37 cellular contexts compared by ENCODE assay signal in the genomic region with DNA sequence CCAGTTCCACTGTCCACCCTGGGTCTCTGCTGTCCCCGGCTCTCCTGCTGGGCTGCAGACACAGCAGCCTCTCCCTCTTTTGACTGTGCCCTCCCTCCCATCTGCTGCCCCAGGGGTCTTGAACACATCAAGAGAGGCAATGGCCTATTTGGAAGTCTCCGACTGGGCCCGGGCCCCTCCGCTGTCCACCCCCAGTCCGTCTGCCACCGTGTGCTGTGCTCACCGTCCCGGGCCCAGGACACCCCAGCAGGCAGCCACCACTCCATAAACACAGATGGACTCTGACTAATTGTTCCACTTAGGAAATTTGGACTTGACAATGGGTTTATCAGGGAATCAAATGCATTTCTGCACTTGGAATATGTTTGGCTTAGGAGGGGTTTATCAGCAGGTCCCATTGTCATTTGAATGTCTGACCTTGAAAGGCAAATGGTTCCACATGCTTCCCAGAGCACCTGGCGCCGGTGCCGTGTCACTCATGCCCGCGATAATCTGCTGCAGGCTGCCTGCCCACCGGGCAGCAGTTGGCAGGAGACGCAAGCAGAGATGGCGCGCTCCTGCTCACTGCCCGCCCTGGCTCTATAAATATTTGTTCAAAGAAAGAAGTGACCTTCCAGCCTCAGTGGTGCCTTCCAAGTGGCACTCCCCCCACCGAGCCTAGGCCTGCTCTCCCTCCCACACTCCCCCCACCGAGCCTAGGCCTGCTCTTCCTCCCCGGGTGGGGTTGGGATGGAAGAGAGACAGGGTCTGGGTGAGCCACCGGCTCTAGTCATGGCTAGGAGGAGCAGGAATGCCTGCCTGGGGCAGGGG. TPM values are rescaled to one million over a fixed set of nuclear protein-coding genes. Genes with fewer than 3 reads are reported as not detected.
A peak's percentile ranks its signal among the peaks of the same experiment; 100 is the strongest.
DNase-seq lines count a peak whose midpoint lies in the region; ATAC-seq, FAIRE-seq and TF ChIP-seq lines count a peak whose summit lies in the region.
"Had no signal": no experiment of that assay in that cellular context is flagged by ENCODE, and none has a peak within 500 bp of the region (broad histone marks: within the 10 kb centered on the region; RNA-seq: fewer than 3 reads in every experiment).

No MANE protein-coding gene starts in this region.

- TF ChIP-seq CTCF in heart left ventricle (IDR thresholded peaks at IDR 0.05) (no peak), pancreas (IDR thresholded peaks at IDR 0.05) (no peak)

- 48 to 69% (median 58%) methylated on average over 19 to 22 of the region's 22 CpGs for WGBS in heart left ventricle, 4 donors
- WGBS in pancreas, 2 donors: 23 to 27% methylated on average over 22 of the region's 22 CpGs

- DNase-seq in NCI-H146 (lab: John Stamatoyannopoulos, UW): peak; percentile 45
- no peak for DNase-seq in NCI-H146 treated with DMSO at 0.1 percent for 48 hours (lab: John Stamatoyannopoulos, UW; ENCODE audit: unreplicated experiment)
- DNase-seq in NCI-H2029 treated with DMSO at 0.1 percent for 48 hours (lab: John Stamatoyannopoulos, UW): peak; percentile 32
- DNase-seq in heart left ventricle: peak; percentile 54 to 79 (median 78)
- DNase-seq in pancreas: peak; percentile 70 to 88 (median 80)
- DNase-seq in H4 (ENCODE audit: low spot score): no peak
- DNase-seq in erythroblast (lab: John Stamatoyannopoulos, UW): no peak
- DNase-seq: 8988T; activated CD4-positive, alpha-beta memory T cell treated with anti-CD3 and anti-CD28 coated beads for 36 hours; activated CD4-positive, alpha-beta T cell treated with anti-CD3 and anti-CD28 coated beads for 1 hour; activated CD8-positive, alpha-beta memory T cell treated with anti-CD3 and anti-CD28 coated beads, Interleukin-2, amount 50 U/mL, for 4 hours; activated naive CD4-positive, alpha-beta T cell; activated naive CD8-positive, alpha-beta T cell treated with anti-CD3 and anti-CD28 coated beads, Interleukin-2, amount 50 U/mL, for 24 hours; central memory CD4-positive, alpha-beta T cell; endodermal cell; GDM1; GM23248; head of caudate nucleus; HFFc6; NCI-H1105; NCI-H2081 treated with DMSO at 0.1 percent for 48 hours; nucleus accumbens; retina; SHP77 treated with DMSO at 0.1 percent for 48 hours; stimulated activated CD4-positive, alpha-beta T cell treated with anti-CD3 and anti-CD28 coated beads, Interleukin-2, amount 100 ng/mL, for 24 hours; stimulated activated naive CD8-positive, alpha-beta T cell treated with anti-CD3 and anti-CD28 coated beads, Interleukin-15, amount 100 ng/mL, for 72 hours; uterus had no signal

- H3K36me3 ChIP-seq in heart left ventricle (no peaks in the 10 kb centered on the region), pancreas (no peaks in the 10 kb centered on the region)
- H3K36me3 ChIP-seq: uterus had no signal

- H3K4me1 ChIP-seq in heart left ventricle: peaks cover 0 to 25% (median 3%) of the 10 kb centered on the region in 12 donors
- H3K4me1 ChIP-seq in pancreas: peaks cover 6 to 21% (median 12%) of the 10 kb centered on the region in 3 donors

- H3K27ac ChIP-seq in heart left ventricle: peak overlapping the region in 6 of 12 donors; percentile 10 to 68 (median 28)
- H3K27ac ChIP-seq in pancreas: peak overlapping the region in 1 of 4 donors; percentile 46
- H3K27ac ChIP-seq: C4-2B, GM23248, uterus had no signal

- no peak for TF ChIP-seq POLR2A in heart left ventricle (IDR thresholded peaks at IDR 0.05)
- TF ChIP-seq POLR2A in erythroblast (IDR thresholded peaks at IDR 0.05; ENCODE audit: low read length): no peak

- H3K27me3 ChIP-seq in heart left ventricle: peaks cover 18 to 48% (median 21%) of the 10 kb centered on the region in 9 donors
- no peaks in the 10 kb centered on the region for H3K27me3 ChIP-seq in pancreas

- ATAC-seq in heart left ventricle (peak; percentile 87 to 90 (median 90)), pancreas (peak; percentile 80 to 93 (median 88)), GM19351 (IDR thresholded peaks at IDR 0.05; ENCODE audit: unreplicated experiment) (no peak)
- ATAC-seq: activated naive CD8-positive, alpha-beta T cell treated with anti-CD3 and anti-CD28 coated beads, Interleukin-2, amount 50 U/mL, for 24 hours; esophagus mucosa; naive thymus-derived CD4-positive, alpha-beta T cell; stimulated activated naive CD8-positive, alpha-beta T cell treated with anti-CD3 and anti-CD28 coated beads, Interleukin-15, amount 100 ng/mL, for 72 hours had no signal

- H3K9me3 ChIP-seq in heart left ventricle: no peaks in the 10 kb centered on the region
- no peaks in the 10 kb centered on the region for H3K9me3 ChIP-seq in pancreas
- H3K9me3 ChIP-seq: uterus had no signal

- intact Hi-C loops in heart left ventricle (cut with DNase I) (no loop called here), pancreas (cut with DNase I) (no loop called here)

- no peak overlapping the region for H3K4me3 ChIP-seq in heart left ventricle
- no peak overlapping the region for H3K4me3 ChIP-seq in pancreas
- H3K4me3 ChIP-seq: GM23248, lung, uterus had no signal

- FAIRE-seq in pancreas (lab: Jason Lieb, UNC): no peak

RNA-seq across cellular contexts. Expression of a gene that starts 18.8 kb away (rescaled TPM):
- under 1 TPM in 2 of 9 donors, not detected in 7; 0.16 to 0.50 TPM for total RNA-seq in heart left ventricle
- polyA plus RNA-seq in heart left ventricle: under 1 TPM; 0.04 to 0.11 TPM
- not detected for total RNA-seq in pancreas
- polyA plus RNA-seq in pancreas: under 1 TPM; 0.02 to 0.15 TPM
- not detected in 2 replicates for total RNA-seq in H4 (2014; rRNA removed; shearing (Covaris generic))
- total RNA-seq: activated CD4-positive, alpha-beta memory T cell treated with anti-CD3 and anti-CD28 coated beads for 36 hours; endodermal cell; esophagus mucosa; fibroblast of villous mesenchyme; GM23248; HFFc6; HT1080; kidney epithelial cell; M059J; naive thymus-derived CD4-positive, alpha-beta T cell; NCI-H460 had no signal
- polyA plus RNA-seq: GM23248; naive thymus-derived CD4-positive, alpha-beta T cell had no signal

Comparison
In these comparisons a context has a peak if more than half of its experiments do, and no peak if none do; other contexts are left out.
1. DNase-seq: peak in NCI-H146 (single experiment), NCI-H2029 treated with DMSO at 0.1 percent for 48 hours (single experiment), heart left ventricle (5 of 5) and pancreas (6 of 6); none in NCI-H146 treated with DMSO at 0.1 percent for 48 hours (single experiment), H4 (single experiment) and erythroblast (0 of 2).